Comparison of ENCODE assay signal across 1 cellular context in the genomic region with DNA sequence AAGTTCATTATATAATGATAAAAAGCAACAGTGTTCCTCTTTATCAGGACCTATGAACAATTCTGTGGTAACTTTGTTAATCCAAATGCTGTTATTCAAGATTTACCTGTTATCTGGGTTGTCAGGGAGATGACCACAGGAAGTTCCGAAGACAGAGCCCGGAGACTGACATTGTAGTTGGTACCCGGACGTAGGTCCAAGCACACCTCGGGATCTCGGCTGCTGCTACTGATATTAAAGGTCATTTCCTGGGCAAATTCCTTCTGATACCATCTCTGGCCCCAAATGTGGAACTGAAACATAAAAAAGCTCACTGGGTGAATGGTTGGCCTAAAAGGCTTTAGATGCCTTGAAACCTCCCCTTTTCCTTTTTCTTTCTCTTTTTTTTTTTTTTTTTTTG.
TF ChIP-seq lines count a peak whose summit lies in the region.

No MANE protein-coding gene starts in this region.

TF ChIP-seq in IMR-90, 13 proteins besides CTCF, POLR2A, EP300 and RAD21 (continued from another document):
- TF ChIP-seq MXI1 (IDR thresholded peaks at IDR 0.05; ENCODE audit: borderline replicate concordance, low read depth, low read length), result no peak
- no peak for TF ChIP-seq CHD1 (IDR thresholded peaks at IDR 0.05; ENCODE audit: low read depth, low read length)
- no peak for TF ChIP-seq RFX5 (IDR thresholded peaks at IDR 0.05; ENCODE audit: low read depth, low read length)
- no peak for TF ChIP-seq CEBPB (IDR thresholded peaks at IDR 0.05; ENCODE audit: low read depth, low read length)
- TF ChIP-seq SMC3 (IDR thresholded peaks at IDR 0.05; ENCODE audit: low read depth, low read length), result no peak
- no peak for TF ChIP-seq MAZ (IDR thresholded peaks at IDR 0.05; ENCODE audit: borderline replicate concordance, low read depth, low read length)
- TF ChIP-seq BHLHE40 (IDR thresholded peaks at IDR 0.05; ENCODE audit: low read depth, low read length), result no peak
